28 cellular contexts compared by ENCODE assay signal in the genomic region with DNA sequence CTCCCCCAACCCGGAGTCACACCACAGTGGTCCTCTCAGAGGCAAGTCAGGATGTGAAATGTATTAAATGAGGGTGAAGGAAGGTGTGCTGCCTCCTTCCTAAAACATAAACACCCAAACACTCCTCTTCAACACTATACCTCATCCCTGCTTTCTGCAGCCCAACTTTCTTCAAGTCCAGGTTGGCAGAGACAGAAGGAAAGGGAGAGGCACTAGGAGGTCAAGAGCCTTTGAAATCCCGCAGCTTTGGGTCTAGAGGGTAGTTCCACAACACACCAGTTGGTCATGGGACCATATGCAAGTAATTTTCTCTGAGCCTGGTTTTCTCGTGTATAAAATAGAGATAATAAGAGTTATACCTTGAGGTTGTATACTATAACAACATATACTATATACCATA. TPM values are rescaled to one million over a fixed set of nuclear protein-coding genes. Genes with fewer than 3 reads are reported as not detected.
"Had no signal": no experiment of that assay in that cellular context is flagged by ENCODE, and none has a peak within 500 bp of the region (broad histone marks: within the 10 kb centered on the region; RNA-seq: fewer than 3 reads in every experiment).

No MANE protein-coding gene starts in this region.

- H3K36me3 Mint-ChIP-seq: immature natural killer cell; stimulated activated naive B cell treated with anti-CD40 and anti-IgM and Interleukin-4, amounts not matched to agents 10 μg/mL and 1 μg/mL and 100 μg/mL, for 72 hours had no signal

- H3K9me3 ChIP-seq: esophagus squamous epithelium, heart right ventricle, left ventricle myocardium inferior, lower lobe of right lung, ovary, psoas muscle, spleen, thoracic aorta, tibial nerve, upper lobe of right lung, uterus had no signal

- H3K4me1 Mint-ChIP-seq: immature natural killer cell; natural killer cell; stimulated activated naive B cell treated with anti-CD40 and anti-IgM and Interleukin-4, amounts not matched to agents 10 μg/mL and 1 μg/mL and 100 μg/mL, for 72 hours had no signal

- H3K36me3 ChIP-seq: esophagus squamous epithelium, heart right ventricle, left ventricle myocardium inferior, lower lobe of right lung, ovary, spleen, thoracic aorta, tibial nerve, upper lobe of right lung, uterus had no signal

- H3K4me3 Mint-ChIP-seq: immature natural killer cell; natural killer cell; stimulated activated naive B cell treated with anti-CD40 and anti-IgM and Interleukin-4, amounts not matched to agents 10 μg/mL and 1 μg/mL and 100 μg/mL, for 72 hours; stimulated activated naive CD8-positive, alpha-beta T cell treated with anti-CD3 and anti-CD28 coated beads, Interleukin-15, Interleukin-2, amounts not matched to agents 100 ng/mL and 50 ng/mL, for 24 hours had no signal

- ATAC-seq: left colon; lower lobe of right lung; natural killer cell; psoas muscle; right cardiac atrium; stimulated activated naive B cell treated with anti-CD40 and anti-IgM and Interleukin-4, amounts not matched to agents 10 μg/mL and 1 μg/mL and 100 μg/mL, for 72 hours; upper lobe of right lung had no signal

- H3K27ac Mint-ChIP-seq: immature natural killer cell; natural killer cell; stimulated activated naive B cell treated with anti-CD40 and anti-IgM and Interleukin-4, amounts not matched to agents 10 μg/mL and 1 μg/mL and 100 μg/mL, for 72 hours; stimulated activated naive CD8-positive, alpha-beta T cell treated with anti-CD3 and anti-CD28 coated beads, Interleukin-15, Interleukin-2, amounts not matched to agents 100 ng/mL and 50 ng/mL, for 24 hours had no signal

- H3K27me3 ChIP-seq: esophagus squamous epithelium, heart right ventricle, ovary, spleen, tibial nerve, upper lobe of right lung, uterus had no signal

- H3K27me3 Mint-ChIP-seq: stimulated activated naive CD8-positive, alpha-beta T cell treated with anti-CD3 and anti-CD28 coated beads, Interleukin-15, Interleukin-2, amounts not matched to agents 100 ng/mL and 50 ng/mL, for 24 hours had no signal

- H3K9me3 Mint-ChIP-seq: stimulated activated naive B cell treated with anti-CD40 and anti-IgM and Interleukin-4, amounts not matched to agents 10 μg/mL and 1 μg/mL and 100 μg/mL, for 72 hours had no signal

- H3K4me3 ChIP-seq: coronary artery, esophagus squamous epithelium, heart right ventricle, left ventricle myocardium inferior, lower lobe of right lung, ovary, psoas muscle, skin epidermis, spleen, thoracic aorta, tibial nerve, upper lobe of right lung, uterus had no signal

- DNase-seq: dermis blood vessel endothelial cell; effector memory CD4-positive, alpha-beta T cell; esophagus squamous epithelium; foreskin melanocyte; glutamatergic neuron; heart right ventricle; hypothalamus; immature natural killer cell; islet precursor cell; kidney glomerular epithelial cell; left colon; left ventricle myocardium inferior; lower lobe of right lung; natural killer cell; ovary; posterior cingulate gyrus; psoas muscle; right cardiac atrium; spleen; stimulated activated naive B cell treated with anti-CD40 and anti-IgM and Interleukin-4, amounts not matched to agents 10 μg/mL and 1 μg/mL and 100 μg/mL, for 72 hours; upper lobe of right lung; uterus had no signal

- H3K27ac ChIP-seq: esophagus squamous epithelium, lower lobe of right lung, ovary, psoas muscle, skin epidermis, spleen, tibial nerve, upper lobe of right lung, uterus had no signal

- H3K4me1 ChIP-seq: lower lobe of right lung, upper lobe of right lung, uterus had no signal

RNA-seq across cellular contexts. Expression of a gene that starts 38.4 kb away (rescaled TPM):
- total RNA-seq: mononuclear cell, natural killer cell had no signal
- polyA plus RNA-seq: immature natural killer cell had no signal
